8 cellular contexts compared by ENCODE assay signal in genomic region chr22:37519268-37520195, GRCh38. TPM values are rescaled to one million over a fixed set of nuclear protein-coding genes. Genes with fewer than 3 reads are reported as not detected.
DNase-seq lines count a peak whose midpoint lies in the region; FAIRE-seq and TF ChIP-seq lines count a peak whose summit lies in the region.

CARD10 (minus strand) TSS chr22:37519415; CDS start chr22:37519200, 215 bp downstream.

- H3K27ac ChIP-seq in BLaER1: no peak within 1 kb of the TSS
- H3K27ac ChIP-seq in astrocyte (ENCODE audit: low read depth, low read length): no peak within 1 kb of the TSS
- H3K27ac ChIP-seq in spleen: peak within 1 kb of the TSS in 5 of 8 donors; percentile 44 to 70 (median 59)

- peak; percentile 77 for DNase-seq in HuH-7 (ENCODE audit: low spot score)
- no peak for DNase-seq in astrocyte (ENCODE audit: low read depth)
- no peak for DNase-seq in spleen
- no peak for DNase-seq in NCI-H1694 treated with DMSO at 0.1 percent for 48 hours (lab: John Stamatoyannopoulos, UW)
- DNase-seq in NCI-H1092 treated with DMSO at 0.1 percent for 48 hours (lab: John Stamatoyannopoulos, UW): no peak
- DNase-seq in COLO829 (ENCODE audit: low spot score): no peak

- peaks cover 14% of the 10 kb centered on the region for H3K4me1 ChIP-seq in BLaER1
- peaks cover 18% of the 10 kb centered on the region for H3K4me1 ChIP-seq in astrocyte (ENCODE audit: insufficient read depth, low read length)
- peaks cover 0 to 42% (median 25%) of the 10 kb centered on the region in 6 donors for H3K4me1 ChIP-seq in spleen

- peaks cover 20% of the 10 kb centered on the region for H3K4me1 Mint-ChIP-seq in astrocyte (ENCODE audit: low read depth, unreplicated experiment)

- H3K27ac Mint-ChIP-seq in astrocyte (ENCODE audit: unreplicated experiment): peak within 1 kb of the TSS; percentile 3

- H3K4me2 ChIP-seq in BLaER1 (peak within 1 kb of the TSS; percentile 86), astrocyte (ENCODE audit: low read length) (peak within 1 kb of the TSS; percentile 89)

- peak within 1 kb of the TSS; percentile 90 for H3K4me3 Mint-ChIP-seq in astrocyte (ENCODE audit: unreplicated experiment)

- peaks cover 9% of the 10 kb centered on the region for H3K36me3 Mint-ChIP-seq in astrocyte (ENCODE audit: low read depth, unreplicated experiment)

- peaks cover 88% of the 10 kb centered on the region for H3K27me3 ChIP-seq in BLaER1
- H3K27me3 ChIP-seq in astrocyte (ENCODE audit: insufficient read depth, low read length): no peaks in the 10 kb centered on the region
- H3K27me3 ChIP-seq in spleen (replicated peaks in 1 of 7): peaks cover 0 to 65% (median 19%) of the 10 kb centered on the region in 7 donors

- no peak for TF ChIP-seq CTCF in astrocyte (IDR thresholded peaks at IDR 0.05; ENCODE audit: insufficient read depth, low read depth, low read length)
- no peak for TF ChIP-seq CTCF in spleen (IDR thresholded peaks at IDR 0.05 in 8 of 11, conservative IDR thresholded peaks at IDR 0.05 in 3 of 11)

- peak within 1 kb of the TSS; percentile 66 for H3K4me3 ChIP-seq in BLaER1
- peak within 1 kb of the TSS; percentile 68 for H3K4me3 ChIP-seq in astrocyte (ENCODE audit: insufficient read depth, low read depth, low read length)
- peak within 1 kb of the TSS; percentile 65 for H3K4me3 ChIP-seq in iPS-18c (ENCODE audit: insufficient read depth, low read depth, low read length)
- H3K4me3 ChIP-seq in spleen: peak within 1 kb of the TSS; percentile 38 to 81 (median 54)

- peaks cover 41% of the 10 kb centered on the region for H3K79me2 ChIP-seq in astrocyte (ENCODE audit: insufficient read depth, low read length)

- TF ChIP-seq POLR2A in spleen (IDR thresholded peaks at IDR 0.05): no peak

- peaks cover 3% of the 10 kb centered on the region for H3K9me3 Mint-ChIP-seq in astrocyte (ENCODE audit: unreplicated experiment)

- H3K27me3 Mint-ChIP-seq in astrocyte (ENCODE audit: low read depth, unreplicated experiment): peaks cover 3% of the 10 kb centered on the region

- H3K9ac ChIP-seq in BLaER1: 0 out of 2 replicates have a peak within 1 kb of the TSS, but pooled peaks have one; percentile 19
- peak within 1 kb of the TSS; percentile 80 for H3K9ac ChIP-seq in astrocyte (ENCODE audit: low read length)

- H4K20me1 ChIP-seq in BLaER1 (peaks cover 34% of the 10 kb centered on the region), astrocyte (ENCODE audit: insufficient read depth, low read length) (peaks cover 11% of the 10 kb centered on the region)

- H3K9me3 ChIP-seq in BLaER1 (no peaks in the 10 kb centered on the region), astrocyte (ENCODE audit: insufficient read depth, low read depth, low read length) (no peaks in the 10 kb centered on the region), iPS-18c (ENCODE audit: control insufficient read depth, insufficient read depth, low read length) (no peaks in the 10 kb centered on the region), spleen (peaks cover 0 to 7% (median 0%) of the 10 kb centered on the region in 8 donors)

- no peak for FAIRE-seq in astrocyte (lab: Jason Lieb, UNC)

- no peaks in the 10 kb centered on the region for H3K36me3 ChIP-seq in BLaER1
- no peaks in the 10 kb centered on the region for H3K36me3 ChIP-seq in astrocyte (ENCODE audit: insufficient read depth, low read length)
- peaks cover 0 to 6% (median 0%) of the 10 kb centered on the region in 6 donors for H3K36me3 ChIP-seq in spleen

- H2AFZ ChIP-seq in astrocyte (ENCODE audit: low read depth, low read length): peak within 1 kb of the TSS; percentile 87

- 6 to 14% (median 11%) methylated on average over 29 to 99 of the region's 99 CpGs for WGBS in spleen, 5 donors

- intact Hi-C loops in spleen (cut with DNase I; ENCODE audit: low total_unique reads): no loop called here

RNA-seq across cellular contexts. Expression of gene CARD10, which starts in this region (rescaled TPM):
- total RNA-seq in astrocyte (19.7 and 22.6 TPM in 2 replicates), spleen (10 to 100 TPM in 4 of 7 donors, 1 to 10 TPM in 3; 6.9 to 12.5 (median 11.3) TPM)
- polyA plus RNA-seq in spleen: 1 to 10 TPM; 2.5 to 9.1 (median 5.7) TPM

Comparison
In these comparisons a context has a peak if more than half of its experiments do, and no peak if none do; other contexts are left out.
1. H3K27ac ChIP-seq: peak in spleen (5 of 8); none in BLaER1 (single experiment) and astrocyte (single experiment).
2. Peak in every context shown above with its lines, with median percentiles within 50 percentile points of each other: H3K4me3 ChIP-seq.